In genomic region chr10:123318516-123318915, GRCh38 we compare ENCODE assay signal across 14 cellular contexts.
"Had no signal": no experiment of that assay in that cellular context is flagged by ENCODE, and none has a peak within 500 bp of the region (broad histone marks: within the 10 kb centered on the region; RNA-seq: fewer than 3 reads in every experiment).

No MANE protein-coding gene starts in this region.

- H3K9me3 ChIP-seq: SK-N-SH, tibial artery had no signal

- H3K9me3 Mint-ChIP-seq: activated B cell treated with CpG ODN at 0.5 μM for 24 hours; activated naive CD8-positive, alpha-beta T cell treated with anti-CD3 and anti-CD28 coated beads, Interleukin-2, amount 10 ng/mL, durations not matched to agents 7 days and 5 days had no signal

- H3K4me3 Mint-ChIP-seq: activated B cell treated with CpG ODN at 0.5 μM for 24 hours; activated naive CD8-positive, alpha-beta T cell treated with anti-CD3 and anti-CD28 coated beads, Interleukin-2, amount 10 ng/mL, durations not matched to agents 7 days and 5 days; naive thymus-derived CD4-positive, alpha-beta T cell had no signal

- H3K27ac ChIP-seq: cardiac muscle cell, tibial artery had no signal

- H3K27me3 ChIP-seq: cardiac muscle cell, tibial artery had no signal

- H3K36me3 Mint-ChIP-seq: activated naive CD8-positive, alpha-beta T cell treated with anti-CD3 and anti-CD28 coated beads, Interleukin-2, amount 10 ng/mL, durations not matched to agents 7 days and 5 days had no signal

- H3K4me1 Mint-ChIP-seq: activated B cell treated with CpG ODN at 0.5 μM for 24 hours; activated naive CD8-positive, alpha-beta T cell treated with anti-CD3 and anti-CD28 coated beads, Interleukin-2, amount 10 ng/mL, durations not matched to agents 7 days and 5 days; naive thymus-derived CD4-positive, alpha-beta T cell had no signal

- H3K4me2 ChIP-seq: SK-N-SH, smooth muscle cell had no signal

- H3K36me3 ChIP-seq: cardiac muscle cell, tibial artery had no signal

- H3K4me3 ChIP-seq: cardiac muscle cell, smooth muscle cell, tibial artery had no signal

- ATAC-seq: naive thymus-derived CD4-positive, alpha-beta T cell; right cardiac atrium had no signal

- H3K27me3 Mint-ChIP-seq: naive thymus-derived CD4-positive, alpha-beta T cell had no signal

- H3K27ac Mint-ChIP-seq: activated B cell treated with CpG ODN at 0.5 μM for 24 hours; activated naive CD8-positive, alpha-beta T cell treated with anti-CD3 and anti-CD28 coated beads, Interleukin-2, amount 10 ng/mL, durations not matched to agents 7 days and 5 days; naive thymus-derived CD4-positive, alpha-beta T cell had no signal

- DNase-seq: activated B cell treated with CpG ODN at 0.5 μM for 24 hours; activated CD8-positive, alpha-beta memory T cell treated with anti-CD3 and anti-CD28 coated beads, Interleukin-2, amount 50 U/mL, for 4 hours; activated effector memory CD4-positive, alpha-beta T cell treated with anti-CD3 and anti-CD28 coated beads, Interleukin-2, amount 50 U/mL, for 16 hours; activated naive CD8-positive, alpha-beta T cell treated with anti-CD3 and anti-CD28 coated beads, Interleukin-2, amount 10 ng/mL, durations not matched to agents 7 days and 5 days; aorta; foreskin melanocyte; head of caudate nucleus; naive thymus-derived CD4-positive, alpha-beta T cell; right cardiac atrium; SK-N-SH; T-helper 1 cell; tibial artery had no signal
